Comparison of ENCODE assay signal across 8 cellular contexts in the genomic region with DNA sequence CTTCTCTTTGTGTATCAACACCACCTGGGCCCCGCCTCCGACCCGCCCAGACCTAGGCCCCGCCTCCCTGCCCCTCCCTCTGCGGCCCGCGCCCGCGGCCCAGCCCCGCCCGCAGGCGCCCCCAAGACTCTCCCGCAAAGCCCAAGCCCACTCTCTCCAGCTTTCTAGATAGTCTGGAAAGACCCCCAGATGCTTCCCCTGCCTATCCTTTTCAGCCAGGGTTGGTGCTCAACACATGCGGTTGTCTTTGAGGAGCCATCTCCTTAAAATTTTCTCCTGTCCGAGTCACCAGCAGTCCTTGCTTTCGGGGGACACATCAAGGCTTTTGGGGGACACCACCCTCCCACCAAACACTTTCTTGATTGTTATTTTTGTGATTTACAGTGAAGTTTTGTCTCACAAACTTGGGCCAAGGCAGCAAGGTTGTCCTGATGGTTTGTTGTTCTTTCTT. TPM values are rescaled to one million over a fixed set of nuclear protein-coding genes. Genes with fewer than 3 reads are reported as not detected.
A peak's percentile ranks its signal among the peaks of the same experiment; 100 is the strongest.
DNase-seq lines count a peak whose midpoint lies in the region; ATAC-seq and TF ChIP-seq lines count a peak whose summit lies in the region.

No MANE protein-coding gene starts in this region.

- H3K9me3 Mint-ChIP-seq in effector memory CD8-positive, alpha-beta T cell: no peaks in the 10 kb centered on the region

- H3K27ac ChIP-seq in DOHH2 (ENCODE audit: low read depth, low read length) (no peak overlapping the region), OCI-LY7 (ENCODE audit: low read depth, low read length, poor library complexity, severe bottlenecking) (no peak overlapping the region)

- ATAC-seq in effector memory CD8-positive, alpha-beta T cell (replicated peaks): no peak
- ATAC-seq in HG03135 (IDR thresholded peaks at IDR 0.05; ENCODE audit: unreplicated experiment): no peak
- ATAC-seq in HG03378 (IDR thresholded peaks at IDR 0.05; ENCODE audit: unreplicated experiment): no peak

- H3K27me3 Mint-ChIP-seq in effector memory CD8-positive, alpha-beta T cell: no peaks in the 10 kb centered on the region

- POLR2A ChIA-PET in OCI-LY7 (lab: Charles Lee): interaction anchor here (0.6 to 1.6 kb wide), 3 partner anchors 9 to 156 kb away, joined by 3 to 6 read pairs (median 4); no protein-coding TSS in a partner anchor

- BruUV-seq in OCI-LY7 (replicated peaks; lab: Mats Ljungman, UMichigan): no TSS peak

- H3K9me2 ChIP-seq in DOHH2 (replicated peaks; ENCODE audit: control insufficient read depth, low read length) (no peaks in the 10 kb centered on the region), OCI-LY7 (ENCODE audit: insufficient read depth, low read length) (no peaks in the 10 kb centered on the region)

- no peaks in the 10 kb centered on the region for H3F3A ChIP-seq in DOHH2 (ENCODE audit: control insufficient read depth, insufficient read depth)

- H3K27ac Mint-ChIP-seq in effector memory CD8-positive, alpha-beta T cell: peak overlapping the region; percentile 100

- H2AFZ ChIP-seq in OCI-LY7 (ENCODE audit: low read length) (peak overlapping the region; percentile 92), neuron (ENCODE audit: low read depth, low read length) (peak overlapping the region; percentile 62)

- H3K4me1 Mint-ChIP-seq in effector memory CD8-positive, alpha-beta T cell (ENCODE audit: low read depth in 2 of 2): peaks cover 28 to 48% of the 10 kb centered on the region in 2 donors

- CTCF ChIA-PET in OCI-LY7 (lab: Charles Lee; ENCODE audit: unreplicated experiment): no interaction called here

- H3K4me3 Mint-ChIP-seq in effector memory CD8-positive, alpha-beta T cell: peak overlapping the region; percentile 99 to 100

- peaks cover 43% of the 10 kb centered on the region for H3K79me2 ChIP-seq in DOHH2 (ENCODE audit: control insufficient read depth, low read length)
- H3K79me2 ChIP-seq in OCI-LY7 (ENCODE audit: insufficient read depth, low read depth, low read length): peaks cover 35% of the 10 kb centered on the region; the same call in 1 of the 2 replicates

- H3K4me2 ChIP-seq in DOHH2 (ENCODE audit: low read length): peak overlapping the region; percentile 71
- H3K4me2 ChIP-seq in OCI-LY7 (ENCODE audit: low read length): peak overlapping the region; percentile 95

- H3K36me3 ChIP-seq in DOHH2 (ENCODE audit: control insufficient read depth, low read length) (peaks cover 40% of the 10 kb centered on the region), OCI-LY7 (ENCODE audit: insufficient read depth, low read length) (peaks cover 33% of the 10 kb centered on the region), neuron (ENCODE audit: insufficient read depth, low read length) (peaks cover 30% of the 10 kb centered on the region)

- TF ChIP-seq CTCF in DOHH2 (IDR thresholded peaks at IDR 0.05; ENCODE audit: low read depth, low read length, poor library complexity, severe bottlenecking) (no peak), OCI-LY7 (conservative IDR thresholded peaks at IDR 0.05; ENCODE audit: low read length) (no peak)

- H3K4me3 ChIP-seq in DOHH2 (ENCODE audit: low read length): peak overlapping the region; percentile 93
- H3K4me3 ChIP-seq in OCI-LY7 (ENCODE audit: low read depth, low read length, poor library complexity, severe bottlenecking): peak overlapping the region; percentile 95
- peak overlapping the region; percentile 84 for H3K4me3 ChIP-seq in neuron (ENCODE audit: low read length)

- H3K27me3 ChIP-seq in DOHH2 (ENCODE audit: control insufficient read depth, low read length): peaks cover 22% of the 10 kb centered on the region
- peaks cover 3% of the 10 kb centered on the region for H3K27me3 ChIP-seq in neuron (ENCODE audit: insufficient read depth, low read length)

- peaks cover 22% of the 10 kb centered on the region for H4K20me1 ChIP-seq in DOHH2 (ENCODE audit: control insufficient read depth, insufficient read depth, low read depth, low read length)
- peaks cover 20% of the 10 kb centered on the region for H4K20me1 ChIP-seq in OCI-LY7 (ENCODE audit: insufficient read depth, low read length)

- H3K36me3 Mint-ChIP-seq in effector memory CD8-positive, alpha-beta T cell (ENCODE audit: insufficient read depth): peaks cover 56% of the 10 kb centered on the region

- DNase-seq in OCI-LY7 (ENCODE audit: low spot score) (no peak), T1000 (lab: John Stamatoyannopoulos, UW) (no peak), NCI-H187 (lab: John Stamatoyannopoulos, UW) (no peak)
- no peak for DNase-seq in effector memory CD8-positive, alpha-beta T cell

- intact Hi-C loops in OCI-LY7 (cut with micrococcal nuclease; ENCODE audit: unreplicated experiment): loop anchor here (1.0 to 5.0 kb wide), 4 partner anchors 10 to 646 kb away; a partner anchor contains a TSS

- H3K9me3 ChIP-seq in DOHH2 (ENCODE audit: control insufficient read depth, insufficient read depth, low read length) (no peaks in the 10 kb centered on the region), OCI-LY7 (ENCODE audit: low read length) (no peaks in the 10 kb centered on the region), neuron (ENCODE audit: low read length) (no peaks in the 10 kb centered on the region)

- H3K4me1 ChIP-seq in DOHH2 (ENCODE audit: control insufficient read depth, low read length) (peaks cover 33% of the 10 kb centered on the region), OCI-LY7 (ENCODE audit: insufficient read depth, low read length, poor library complexity, severe bottlenecking) (peaks cover 24% of the 10 kb centered on the region), neuron (ENCODE audit: insufficient read depth, low read length) (peaks cover 25% of the 10 kb centered on the region)

RNA-seq across cellular contexts. Expression of a gene that starts 0.3 kb away (rescaled TPM):
- 66.2 and 70.5 TPM in 2 replicates for total RNA-seq in OCI-LY7 (2014; rRNA removed; shearing (Covaris generic))
- 93.5 and 107 TPM in 2 replicates for total RNA-seq in OCI-LY7 (2022)
